ENCODE assay signal across 12 cellular contexts in the genomic region with DNA sequence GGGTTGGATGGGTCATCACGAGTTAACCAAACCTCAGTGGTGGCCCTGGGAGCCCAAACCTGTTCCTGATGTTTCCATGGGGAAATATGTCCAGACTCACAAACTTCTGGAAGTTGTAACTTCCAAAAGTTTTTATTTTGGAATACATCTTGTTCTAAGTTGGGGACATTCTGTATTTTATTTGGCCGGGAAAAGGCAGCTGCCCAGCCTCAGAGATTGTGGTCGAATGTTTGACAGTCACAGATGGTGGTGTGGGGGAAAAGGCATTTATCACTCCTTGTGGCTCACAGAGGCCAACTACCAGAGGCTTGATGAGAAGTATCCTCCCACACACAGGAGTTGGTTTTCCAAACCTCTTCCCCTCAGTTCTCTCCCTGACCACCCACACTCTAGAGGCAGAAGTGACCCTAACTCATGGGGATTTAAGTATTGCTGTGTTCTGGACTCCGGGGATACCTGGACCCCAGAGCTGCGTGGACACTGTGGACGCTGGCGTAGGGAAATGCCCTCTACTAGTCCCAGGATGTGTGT.
A peak's percentile ranks its signal among the peaks of the same experiment; 100 is the strongest.
DNase-seq lines count a peak whose midpoint lies in the region; ATAC-seq and TF ChIP-seq lines count a peak whose summit lies in the region.
"Had no signal": no experiment of that assay in that cellular context is flagged by ENCODE, and none has a peak within 500 bp of the region (broad histone marks: within the 10 kb centered on the region; RNA-seq: fewer than 3 reads in every experiment).

No MANE protein-coding gene starts in this region.

- POLR2A ChIA-PET in activated CD8-positive, alpha-beta T cell treated with anti-CD3 and anti-CD28 coated beads for 36 hours (lab: Charles Lee) = interaction anchor here (0.6 to 1.4 kb wide), 3 partner anchors 8 to 1616 kb away, joined by 3 to 4 read pairs (median 3); no protein-coding TSS in a partner anchor
- POLR2A ChIA-PET in activated CD8-positive, alpha-beta T cell treated with anti-CD3 and anti-CD28 coated beads, Interleukin-2, amount 10 ng/mL, durations not matched to agents 7 days and 5 days (lab: Charles Lee) = no interaction called here

- no peak for TF ChIP-seq POLR2A in upper lobe of left lung (IDR thresholded peaks at IDR 0.05)

- TF ChIP-seq CTCF in activated CD8-positive, alpha-beta T cell treated with anti-CD3 and anti-CD28 coated beads for 36 hours (IDR thresholded peaks at IDR 0.05) = no peak
- no peak for TF ChIP-seq CTCF in upper lobe of left lung (IDR thresholded peaks at IDR 0.05)

- H3K27ac Mint-ChIP-seq in activated CD8-positive, alpha-beta T cell treated with anti-CD3 and anti-CD28 coated beads for 36 hours = peak overlapping the region; percentile 65
- no peak overlapping the region for H3K27ac Mint-ChIP-seq in activated CD8-positive, alpha-beta T cell treated with anti-CD3 and anti-CD28 coated beads, Interleukin-2, amount 10 ng/mL, durations not matched to agents 7 days and 5 days
- H3K27ac Mint-ChIP-seq in stimulated activated naive B cell treated with anti-CD40 and anti-IgM and Interleukin-4, amounts not matched to agents 10 μg/mL and 1 μg/mL and 100 μg/mL, for 72 hours = no peak overlapping the region

- 85 to 86% methylated on average over 7 of the region's 7 CpGs for WGBS in upper lobe of left lung, 2 donors

- no peak overlapping the region for H3K4me3 Mint-ChIP-seq in activated CD8-positive, alpha-beta T cell treated with anti-CD3 and anti-CD28 coated beads for 36 hours
- H3K4me3 Mint-ChIP-seq in activated CD8-positive, alpha-beta T cell treated with anti-CD3 and anti-CD28 coated beads, Interleukin-2, amount 10 ng/mL, durations not matched to agents 7 days and 5 days = no peak overlapping the region
- no peak overlapping the region for H3K4me3 Mint-ChIP-seq in stimulated activated naive B cell treated with anti-CD40 and anti-IgM and Interleukin-4, amounts not matched to agents 10 μg/mL and 1 μg/mL and 100 μg/mL, for 72 hours

- H3K27ac ChIP-seq in cingulate gyrus (ENCODE audit: low read depth, low read length) = peak overlapping the region; percentile 58
- peak overlapping the region; percentile 87 for H3K27ac ChIP-seq in muscle layer of colon (ENCODE audit: low read depth, low read length)
- H3K27ac ChIP-seq in upper lobe of left lung = peak overlapping the region; percentile 87 to 96 (median 88)
- H3K27ac ChIP-seq: colonic mucosa had no signal

- no peak for DNase-seq in activated CD8-positive, alpha-beta T cell treated with anti-CD3 and anti-CD28 coated beads for 36 hours
- no peak for DNase-seq in activated CD8-positive, alpha-beta T cell treated with anti-CD3 and anti-CD28 coated beads, Interleukin-2, amount 10 ng/mL, durations not matched to agents 7 days and 5 days
- DNase-seq in upper lobe of left lung (no peak), foreskin melanocyte (no peak)
- DNase-seq in stimulated activated naive B cell treated with anti-CD40 and anti-IgM and Interleukin-4, amounts not matched to agents 10 μg/mL and 1 μg/mL and 100 μg/mL, for 72 hours = no peak
- DNase-seq: BE2C; colonic mucosa; MG63; stimulated activated CD4-positive, alpha-beta T cell treated with anti-CD3 and anti-CD28 coated beads, Interleukin-1b, Interleukin-23, amount 100 ng/mL, for 48 hours had no signal

- no peaks in the 10 kb centered on the region for H3K9me3 ChIP-seq in muscle layer of colon (ENCODE audit: low read length)
- no peaks in the 10 kb centered on the region for H3K9me3 ChIP-seq in upper lobe of left lung
- H3K9me3 ChIP-seq: BE2C, colonic mucosa, MG63 had no signal

- H3K4me3 ChIP-seq in muscle layer of colon (ENCODE audit: low read depth in 1 of 2, low read length in 2 of 2) (no peak overlapping the region), upper lobe of left lung (no peak overlapping the region)
- H3K4me3 ChIP-seq: colonic mucosa, MG63 had no signal

- peaks cover 1% of the 10 kb centered on the region for H3K9me3 Mint-ChIP-seq in activated CD8-positive, alpha-beta T cell treated with anti-CD3 and anti-CD28 coated beads for 36 hours
- peaks cover 3% of the 10 kb centered on the region for H3K9me3 Mint-ChIP-seq in activated CD8-positive, alpha-beta T cell treated with anti-CD3 and anti-CD28 coated beads, Interleukin-2, amount 10 ng/mL, durations not matched to agents 7 days and 5 days (ENCODE audit: insufficient read depth)
- peaks cover 0 to 2% of the 10 kb centered on the region in 2 donors for H3K9me3 Mint-ChIP-seq in stimulated activated naive B cell treated with anti-CD40 and anti-IgM and Interleukin-4, amounts not matched to agents 10 μg/mL and 1 μg/mL and 100 μg/mL, for 72 hours

- H3K9ac ChIP-seq in muscle layer of colon (ENCODE audit: low read length) = no peak overlapping the region

- peaks cover 39% of the 10 kb centered on the region for H3K4me1 ChIP-seq in muscle layer of colon (ENCODE audit: insufficient read depth, low read length)
- H3K4me1 ChIP-seq in upper lobe of left lung = peaks cover 19 to 34% (median 27%) of the 10 kb centered on the region in 4 donors
- H3K4me1 ChIP-seq: BE2C had no signal

- H3K36me3 Mint-ChIP-seq in activated CD8-positive, alpha-beta T cell treated with anti-CD3 and anti-CD28 coated beads for 36 hours (ENCODE audit: low read depth) = peaks cover 2% of the 10 kb centered on the region
- peaks cover 3% of the 10 kb centered on the region for H3K36me3 Mint-ChIP-seq in activated CD8-positive, alpha-beta T cell treated with anti-CD3 and anti-CD28 coated beads, Interleukin-2, amount 10 ng/mL, durations not matched to agents 7 days and 5 days (ENCODE audit: low read depth)
- no peaks in the 10 kb centered on the region for H3K36me3 Mint-ChIP-seq in stimulated activated naive B cell treated with anti-CD40 and anti-IgM and Interleukin-4, amounts not matched to agents 10 μg/mL and 1 μg/mL and 100 μg/mL, for 72 hours

- CTCF ChIA-PET in activated CD8-positive, alpha-beta T cell treated with anti-CD3 and anti-CD28 coated beads for 36 hours (lab: Charles Lee) = interaction anchor here (1.4 kb wide), 1 partner anchor 33 kb away, joined by 5 read pairs; no protein-coding TSS in a partner anchor
- CTCF ChIA-PET in activated CD8-positive, alpha-beta T cell treated with anti-CD3 and anti-CD28 coated beads, Interleukin-2, amount 10 ng/mL, durations not matched to agents 7 days and 5 days (lab: Charles Lee) = interaction anchor here (0.8 kb wide), 1 partner anchor 121 kb away, joined by 3 read pairs; no protein-coding TSS in a partner anchor

- TF ChIP-seq EP300 in upper lobe of left lung (IDR thresholded peaks at IDR 0.05) = peak in 3 of 4 donors; percentile 51 to 90 (median 84)

- intact Hi-C loops in activated CD8-positive, alpha-beta T cell treated with anti-CD3 and anti-CD28 coated beads for 36 hours (cut with micrococcal nuclease) = no loop called here

- H3K27me3 Mint-ChIP-seq in activated CD8-positive, alpha-beta T cell treated with anti-CD3 and anti-CD28 coated beads for 36 hours = no peaks in the 10 kb centered on the region
- H3K27me3 Mint-ChIP-seq in activated CD8-positive, alpha-beta T cell treated with anti-CD3 and anti-CD28 coated beads, Interleukin-2, amount 10 ng/mL, durations not matched to agents 7 days and 5 days (ENCODE audit: low read depth) = no peaks in the 10 kb centered on the region
- H3K27me3 Mint-ChIP-seq in stimulated activated naive B cell treated with anti-CD40 and anti-IgM and Interleukin-4, amounts not matched to agents 10 μg/mL and 1 μg/mL and 100 μg/mL, for 72 hours = no peaks in the 10 kb centered on the region

- H3K36me3 ChIP-seq in muscle layer of colon (ENCODE audit: insufficient read depth, low read length) (no peaks in the 10 kb centered on the region), upper lobe of left lung (no peaks in the 10 kb centered on the region)
- H3K36me3 ChIP-seq: BE2C, colonic mucosa, MG63 had no signal

- no peaks in the 10 kb centered on the region for H3K27me3 ChIP-seq in muscle layer of colon (ENCODE audit: control insufficient read depth in 1 of 2, insufficient read depth in 2 of 2, low read length in 2 of 2)
- H3K27me3 ChIP-seq in upper lobe of left lung = no peaks in the 10 kb centered on the region
- H3K27me3 ChIP-seq: BE2C, colonic mucosa, MG63 had no signal

- no peak for ATAC-seq in activated CD8-positive, alpha-beta T cell treated with anti-CD3 and anti-CD28 coated beads for 36 hours
- ATAC-seq in activated CD8-positive, alpha-beta T cell treated with anti-CD3 and anti-CD28 coated beads, Interleukin-2, amount 10 ng/mL, durations not matched to agents 7 days and 5 days = no peak
- ATAC-seq in upper lobe of left lung (ENCODE audit: low FRiP score in 2 of 2) = peak in 1 of 2 donors; percentile 57
- ATAC-seq in stimulated activated naive B cell treated with anti-CD40 and anti-IgM and Interleukin-4, amounts not matched to agents 10 μg/mL and 1 μg/mL and 100 μg/mL, for 72 hours (replicated peaks) = no peak
- no peak for ATAC-seq in HG02840 (IDR thresholded peaks at IDR 0.05; ENCODE audit: low FRiP score, unreplicated experiment)

- peaks cover 60% of the 10 kb centered on the region for H3K4me1 Mint-ChIP-seq in activated CD8-positive, alpha-beta T cell treated with anti-CD3 and anti-CD28 coated beads for 36 hours (ENCODE audit: low read depth)
- H3K4me1 Mint-ChIP-seq in activated CD8-positive, alpha-beta T cell treated with anti-CD3 and anti-CD28 coated beads, Interleukin-2, amount 10 ng/mL, durations not matched to agents 7 days and 5 days (ENCODE audit: low read depth) = peaks cover 63% of the 10 kb centered on the region
- peaks cover 29 to 55% of the 10 kb centered on the region in 2 donors for H3K4me1 Mint-ChIP-seq in stimulated activated naive B cell treated with anti-CD40 and anti-IgM and Interleukin-4, amounts not matched to agents 10 μg/mL and 1 μg/mL and 100 μg/mL, for 72 hours
